ENCODE assay signal across 9 cellular contexts in genomic region chr4:56681158-56681848, GRCh38. TPM values are rescaled to one million over a fixed set of nuclear protein-coding genes. Genes with fewer than 3 reads are reported as not detected.
A peak's percentile ranks its signal among the peaks of the same experiment; 100 is the strongest.
DNase-seq lines count a peak whose midpoint lies in the region; FAIRE-seq and TF ChIP-seq lines count a peak whose summit lies in the region.
"Had no signal": no experiment of that assay in that cellular context is flagged by ENCODE, and none has a peak within 500 bp of the region (broad histone marks: within the 10 kb centered on the region; RNA-seq: fewer than 3 reads in every experiment).

A gene with protein sequence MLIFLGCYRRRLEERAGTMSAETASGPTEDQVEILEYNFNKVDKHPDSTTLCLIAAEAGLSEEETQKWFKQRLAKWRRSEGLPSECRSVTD (minus strand): TSS chr4:56681296. CDS start chr4:56657816, 23,480 bp downstream.

- peak within 1 kb of the TSS; percentile 16 for H3K4me3 Mint-ChIP-seq in activated naive CD4-positive, alpha-beta T cell treated with anti-CD3 and anti-CD28 coated beads for 36 hours

- CTCF ChIA-PET in activated naive CD4-positive, alpha-beta T cell treated with anti-CD3 and anti-CD28 coated beads for 36 hours (lab: Charles Lee) = interaction anchor here (0.6 to 1.3 kb wide), 4 partner anchors 10 to 105 kb away, joined by 3 to 6 read pairs (median 4); no protein-coding TSS in a partner anchor

- no peaks in the 10 kb centered on the region for H3K36me3 ChIP-seq in keratinocyte (ENCODE audit: control insufficient read depth in 2 of 2, extremely low read depth in 1 of 2, insufficient read depth in 2 of 2, low read length in 2 of 2)
- H3K36me3 ChIP-seq: BLaER1 had no signal

- H3K9me3 ChIP-seq in keratinocyte (ENCODE audit: control insufficient read depth, low read depth, low read length) = no peaks in the 10 kb centered on the region
- H3K9me3 ChIP-seq: BLaER1 had no signal

- H3K27me3 Mint-ChIP-seq in activated naive CD4-positive, alpha-beta T cell treated with anti-CD3 and anti-CD28 coated beads for 36 hours (ENCODE audit: low read depth) = peaks cover 34% of the 10 kb centered on the region

- no peak within 1 kb of the TSS for H3K9ac ChIP-seq in keratinocyte (ENCODE audit: control insufficient read depth, extremely low read depth, insufficient read depth, low read length)
- H3K9ac ChIP-seq: BLaER1 had no signal

- H3K4me3 ChIP-seq in keratinocyte (ENCODE audit: control insufficient read depth in 2 of 3, extremely low read depth in 1 of 3, insufficient read depth in 2 of 3, low read depth in 1 of 3, low read length in 3 of 3) = peak within 1 kb of the TSS in 2 of 3 experiments; percentile 36 to 65
- H3K4me3 ChIP-seq: BLaER1 had no signal

- no peaks in the 10 kb centered on the region for H3K36me3 Mint-ChIP-seq in activated naive CD4-positive, alpha-beta T cell treated with anti-CD3 and anti-CD28 coated beads for 36 hours (ENCODE audit: low read depth)

- dilution Hi-C loops in keratinocyte (cut with MboI; ENCODE audit: extremely low pct_ligation_motif_present, low sequenced_read_pairs) = no loop called here

- TF ChIP-seq CTCF in keratinocyte (optimal IDR thresholded peaks at IDR 0.05 in 1 of 3, IDR thresholded peaks at IDR 0.05 in 1 of 3, conservative IDR thresholded peaks at IDR 0.05 in 1 of 3; ENCODE audit: extremely low read depth in 1 of 3, insufficient read depth in 2 of 3, low read length in 3 of 3) = no peak

- no peak within 1 kb of the TSS for H3K27ac ChIP-seq in keratinocyte (ENCODE audit: control insufficient read depth, insufficient read depth, low read length)
- H3K27ac ChIP-seq: BLaER1 had no signal

- H3K27me3 ChIP-seq in keratinocyte (ENCODE audit: control insufficient read depth, extremely low read depth, insufficient read depth, low read length) = peaks cover 7% of the 10 kb centered on the region
- H3K27me3 ChIP-seq: BLaER1 had no signal

- intact Hi-C loops in activated naive CD4-positive, alpha-beta T cell treated with anti-CD3 and anti-CD28 coated beads for 36 hours (cut with micrococcal nuclease) = loop anchor here (1.0 kb wide), 6 partner anchors 31 to 137 kb away; no protein-coding TSS in a partner anchor

- H3K9me1 ChIP-seq in keratinocyte (ENCODE audit: control insufficient read depth, extremely low read depth, insufficient read depth, low read length) = no peaks in the 10 kb centered on the region

- H4K20me1 ChIP-seq in keratinocyte (ENCODE audit: control insufficient read depth, extremely low read depth, insufficient read depth, low read length) = no peaks in the 10 kb centered on the region
- H4K20me1 ChIP-seq: BLaER1 had no signal

- no peaks in the 10 kb centered on the region for H3K79me2 ChIP-seq in keratinocyte (ENCODE audit: control insufficient read depth, insufficient read depth, low read length)

- no peaks in the 10 kb centered on the region for H3K9me3 Mint-ChIP-seq in activated naive CD4-positive, alpha-beta T cell treated with anti-CD3 and anti-CD28 coated beads for 36 hours

- no peak within 1 kb of the TSS for H3K27ac Mint-ChIP-seq in activated naive CD4-positive, alpha-beta T cell treated with anti-CD3 and anti-CD28 coated beads for 36 hours

- H2AFZ ChIP-seq in keratinocyte (ENCODE audit: control insufficient read depth, low read length) = peak within 1 kb of the TSS; percentile 76

- peak; percentile 68 for DNase-seq in SIG-M5 treated with dmso at 0.1 percent for 504 hours (lab: John Stamatoyannopoulos, UW; ENCODE audit: unreplicated experiment)
- DNase-seq in SIG-M5 (lab: John Stamatoyannopoulos, UW) = no peak
- DNase-seq in NOMO-1 treated with DMSO at 0.1 percent for 48 hours (lab: John Stamatoyannopoulos, UW; ENCODE audit: unreplicated experiment) = peak; percentile 84
- DNase-seq in activated naive CD4-positive, alpha-beta T cell treated with anti-CD3 and anti-CD28 coated beads for 36 hours = peak; percentile 82
- no peak for DNase-seq in keratinocyte (ENCODE audit: low read depth, low spot score)
- DNase-seq in stimulated activated CD8-positive, alpha-beta memory T cell treated with anti-CD3 and anti-CD28 coated beads, Interleukin-15, amount 100 ng/mL, for 4 hours (ENCODE audit: low read depth in 2 of 2) = peak; percentile 10 to 26
- DNase-seq in NCI-H526 treated with DMSO at 0.1 percent for 48 hours (lab: John Stamatoyannopoulos, UW) = no peak
- DNase-seq in effector CD8-positive, alpha-beta T cell (lab: John Stamatoyannopoulos, UW) = no peak

- peaks cover 23% of the 10 kb centered on the region for H3K4me1 Mint-ChIP-seq in activated naive CD4-positive, alpha-beta T cell treated with anti-CD3 and anti-CD28 coated beads for 36 hours (ENCODE audit: low read depth)

- peak within 1 kb of the TSS; percentile 69 for H3K4me2 ChIP-seq in keratinocyte (ENCODE audit: control insufficient read depth, extremely low read depth, insufficient read depth, low read depth, low read length)
- H3K4me2 ChIP-seq: BLaER1 had no signal

- FAIRE-seq in keratinocyte (lab: Jason Lieb, UNC) = peak; percentile 81

- H3K4me1 ChIP-seq in keratinocyte (ENCODE audit: control insufficient read depth, extremely low read depth, insufficient read depth, low read length) = peaks cover 18% of the 10 kb centered on the region
- H3K4me1 ChIP-seq: BLaER1 had no signal

RNA-seq across cellular contexts. Expression of the gene that starts here (rescaled TPM):
- 10 to 100 TPM; 14.0 to 14.7 TPM for total RNA-seq in activated naive CD4-positive, alpha-beta T cell treated with anti-CD3 and anti-CD28 coated beads for 36 hours
- 5.4 to 8.5 TPM (median 6.2 TPM) in 3 replicates for polyA plus RNA-seq in keratinocyte
- 148 TPM for polyA plus RNA-seq in keratinocyte (2011; ENCODE audit: low read depth)
- 4.1 and 10.2 TPM in 2 replicates for polyA plus RNA-seq in keratinocyte (2011; cell fraction: cytosol; rRNA removed)
- polyA plus RNA-seq in keratinocyte (2011; cell fraction: nucleus; rRNA removed) = 4.6 and 5.3 TPM in 2 replicates
- 5.4 and 676 TPM in 2 replicates for polyA plus RNA-seq in keratinocyte (2012; ENCODE audit: low replicate concordance)
- polyA minus RNA-seq in keratinocyte = 0.98 to 4.6 TPM (median 2.5 TPM) in 3 replicates
- 2.1 TPM for polyA minus RNA-seq in keratinocyte (2011; cell fraction: cytosol; rRNA and poly(A)+ RNA removed)
- polyA minus RNA-seq in keratinocyte (2011; cell fraction: nucleus; rRNA and poly(A)+ RNA removed) = 4.9 and 5.7 TPM in 2 replicates

Comparison
In these comparisons a context has a peak if more than half of its experiments do, and no peak if none do; other contexts are left out.
1. DNase-seq: peak in SIG-M5 treated with dmso at 0.1 percent for 504 hours (single experiment), NOMO-1 treated with DMSO at 0.1 percent for 48 hours (single experiment), activated naive CD4-positive, alpha-beta T cell treated with anti-CD3 and anti-CD28 coated beads for 36 hours (single experiment) and stimulated activated CD8-positive, alpha-beta memory T cell treated with anti-CD3 and anti-CD28 coated beads, Interleukin-15, amount 100 ng/mL, for 4 hours (2 of 2); none in SIG-M5 (single experiment), keratinocyte (single experiment), NCI-H526 treated with DMSO at 0.1 percent for 48 hours (single experiment) and effector CD8-positive, alpha-beta T cell (single experiment).